Comparison of ENCODE assay signal across 28 cellular contexts in genomic region chr19:49968279-49968922, GRCh38. TPM values are rescaled to one million over a fixed set of nuclear protein-coding genes. Genes with fewer than 3 reads are reported as not detected.
DNase-seq lines count a peak whose midpoint lies in the region; ATAC-seq, FAIRE-seq and TF ChIP-seq lines count a peak whose summit lies in the region.
"Had no signal": no experiment of that assay in that cellular context is flagged by ENCODE, and none has a peak within 500 bp of the region (broad histone marks: within the 10 kb centered on the region; RNA-seq: fewer than 3 reads in every experiment).

No MANE protein-coding gene starts in this region.

- peaks cover 5% of the 10 kb centered on the region; the same call in 1 of the 2 replicates for H4K20me1 ChIP-seq in K562 (replicated peaks; ENCODE audit: control insufficient read depth, insufficient read depth, low read length)

- BruUV-seq in K562 (replicated peaks; lab: Mats Ljungman, UMichigan), result no TSS peak

- POLR2A ChIA-PET in K562 (lab: Yijun Ruan, JAX), result interaction anchor here (0.6 to 0.8 kb wide), 2 partner anchors 16 to 49 kb away, joined by 5 read pairs; no protein-coding TSS in a partner anchor
- POLR2A ChIA-PET in CD4-positive, alpha-beta T cell (lab: Charles Lee), result no interaction called here

- no peak overlapping the region for H3K27ac Mint-ChIP-seq in CD4-positive, alpha-beta T cell
- H3K27ac Mint-ChIP-seq: activated naive CD4-positive, alpha-beta T cell treated with anti-CD3 and anti-CD28 coated beads, Interleukin-2, amount 50 U/mL, for 24 hours had no signal

- 82 to 86% methylated on average over 5 of the region's 5 CpGs for WGBS in heart right ventricle, 2 donors
- 19% methylated on average over 5 of the region's 5 CpGs for WGBS in K562 (ENCODE audit: insufficient coverage, low coverage, missing lambda C conversion rate)

- H3K36me3 ChIP-seq in left ventricle myocardium inferior (no peaks in the 10 kb centered on the region), heart right ventricle (no peaks in the 10 kb centered on the region), K562 (ENCODE audit: control insufficient read depth, insufficient read depth, low read length) (no peaks in the 10 kb centered on the region), upper lobe of right lung (no peaks in the 10 kb centered on the region)
- H3K36me3 ChIP-seq: breast epithelium, prostate gland, thoracic aorta, vagina had no signal

- H3K27me3 Mint-ChIP-seq in CD4-positive, alpha-beta T cell, result peaks cover 12% of the 10 kb centered on the region

- H3K9me3 ChIP-seq in left ventricle myocardium inferior (replicated peaks), result no peaks in the 10 kb centered on the region
- H3K9me3 ChIP-seq in heart right ventricle, result no peaks in the 10 kb centered on the region
- H3K9me3 ChIP-seq in K562 (replicated peaks; ENCODE audit: control insufficient read depth, insufficient read depth, low read depth, low read length), result no peaks in the 10 kb centered on the region
- H3K9me3 ChIP-seq in upper lobe of right lung, result no peaks in the 10 kb centered on the region
- H3K9me3 ChIP-seq in CD4-positive, alpha-beta T cell (ENCODE audit: control insufficient read depth, low read length), result no peaks in the 10 kb centered on the region
- H3K9me3 ChIP-seq: breast epithelium, prostate gland, thoracic aorta, vagina had no signal

- no peaks in the 10 kb centered on the region for H3K79me2 ChIP-seq in K562 (ENCODE audit: control insufficient read depth, insufficient read depth, low read length)

- intact Hi-C loops in left ventricle myocardium inferior (cut with micrococcal nuclease) (no loop called here), heart right ventricle (cut with DNase I) (no loop called here), K562 (cut with micrococcal nuclease) (no loop called here), upper lobe of right lung (cut with DNase I) (no loop called here)
- intact Hi-C loops in CD4-positive, alpha-beta T cell (cut with DNase I, micrococcal nuclease), result no loop called here

- no peak overlapping the region for H3K9ac ChIP-seq in K562 (ENCODE audit: insufficient read depth in 1 of 2, low read depth in 2 of 2, low read length in 2 of 2)

- no peaks in the 10 kb centered on the region for H3K4me1 Mint-ChIP-seq in CD4-positive, alpha-beta T cell (ENCODE audit: low read depth)
- H3K4me1 Mint-ChIP-seq: activated naive CD4-positive, alpha-beta T cell treated with anti-CD3 and anti-CD28 coated beads, Interleukin-2, amount 50 U/mL, for 24 hours had no signal

- no peak for TF ChIP-seq RAD21 in K562 (CRISPR knock-in tag; conservative IDR thresholded peaks at IDR 0.05 in 1 of 2, IDR thresholded peaks at IDR 0.05 in 1 of 2)

- H3K27me3 ChIP-seq in left ventricle myocardium inferior (ENCODE audit: low read depth) (peaks cover 38% of the 10 kb centered on the region), heart right ventricle (peaks cover 0 to 16% (median 15%) of the 10 kb centered on the region in 7 donors), K562 (ENCODE audit: control insufficient read depth in 2 of 2, insufficient read depth in 2 of 2, low read length in 2 of 2) (peaks cover 6 to 15% of the 10 kb centered on the region in 2 experiments; a peak in 4 of 5 replicates), upper lobe of right lung (peaks cover 9% of the 10 kb centered on the region)
- H3K27me3 ChIP-seq in CD4-positive, alpha-beta T cell (ENCODE audit: control insufficient read depth, insufficient read depth, low read length), result peaks cover 7% of the 10 kb centered on the region
- H3K27me3 ChIP-seq: vagina had no signal

- DNase-seq in left ventricle myocardium inferior, result no peak
- DNase-seq in heart right ventricle, result no peak
- peak; percentile 82 for DNase-seq in NOMO-1 treated with DMSO at 0.1 percent for 48 hours (lab: John Stamatoyannopoulos, UW; ENCODE audit: unreplicated experiment)
- no peak for DNase-seq in K562 (ENCODE audit: extremely low read depth in 1 of 4, low spot score in 3 of 4)
- DNase-seq in upper lobe of right lung, result peak; percentile 75
- no peak for DNase-seq in DMS79 treated with DMSO at 0.1 percent for 48 hours (lab: John Stamatoyannopoulos, UW)
- no peak for DNase-seq in CD4-positive, alpha-beta T cell
- DNase-seq in GM13976 (ENCODE audit: low spot score), result no peak
- DNase-seq: activated CD4-positive, alpha-beta T cell treated with anti-CD3 and anti-CD28 coated beads, Interleukin-2, amount 50 U/mL, for 48 hours; effector CD4-positive, alpha-beta T cell; IMR-90; mesendoderm; NCI-H1417 treated with DMSO at 0.1 percent for 48 hours; NCI-H2107; NCI-H446; NCI-H774; PC-3; stimulated activated naive CD8-positive, alpha-beta T cell treated with anti-CD3 and anti-CD28 coated beads, Interleukin-15, Interleukin-2, amounts not matched to agents 100 U/mL and 50 U/mL, for 24 hours; T1000 had no signal

- no peak overlapping the region for H2AFZ ChIP-seq in K562 (ENCODE audit: low read depth, low read length)

- H3K27ac ChIP-seq in left ventricle myocardium inferior (replicated peaks), result peak overlapping the region; percentile 38
- peak overlapping the region in 1 of 10 donors; percentile 52 for H3K27ac ChIP-seq in heart right ventricle
- no peak overlapping the region for H3K27ac ChIP-seq in K562 (ENCODE audit: extremely low read depth, low read depth, low read length)
- H3K27ac ChIP-seq in upper lobe of right lung, result no peak overlapping the region
- H3K27ac ChIP-seq in CD4-positive, alpha-beta T cell (ENCODE audit: low read depth, low read length), result no peak overlapping the region
- H3K27ac ChIP-seq: breast epithelium, epithelial cell of prostate, prostate gland, thoracic aorta, vagina had no signal

- in situ Hi-C loops in K562 (cut with MboI), result no loop called here
- in situ Hi-C loops in GM13976 (cut with MboI; ENCODE audit: low sequenced_read_pairs, unreplicated experiment), result no loop called here

- H3K4me2 ChIP-seq in K562 (ENCODE audit: insufficient read depth, low read length), result no peak overlapping the region

- FAIRE-seq in K562 (lab: Jason Lieb, UNC), result no peak
- FAIRE-seq: H54 had no signal

- no peak for TF ChIP-seq CTCF in left ventricle myocardium inferior (IDR thresholded peaks at IDR 0.05; ENCODE audit: borderline replicate concordance)
- no peak for TF ChIP-seq CTCF in heart right ventricle (IDR thresholded peaks at IDR 0.05)
- no peak for TF ChIP-seq CTCF in K562 (IDR thresholded peaks at IDR 0.05 in 2 of 3, conservative IDR thresholded peaks at IDR 0.05 in 1 of 3; ENCODE audit: insufficient read depth in 2 of 3, low read depth in 1 of 3, low read length in 3 of 3)
- no peak for TF ChIP-seq CTCF in upper lobe of right lung (IDR thresholded peaks at IDR 0.05)
- TF ChIP-seq CTCF in CD4-positive, alpha-beta T cell (IDR thresholded peaks at IDR 0.05), result no peak
- no peak for TF ChIP-seq CTCF in GM13976 (IDR thresholded peaks at IDR 0.05; ENCODE audit: borderline replicate concordance, control extremely low read depth, extremely low read depth, insufficient read depth, missing control alignments)

- no peaks in the 10 kb centered on the region for H3K9me3 Mint-ChIP-seq in CD4-positive, alpha-beta T cell
- H3K9me3 Mint-ChIP-seq: activated naive CD4-positive, alpha-beta T cell treated with anti-CD3 and anti-CD28 coated beads, Interleukin-2, amount 50 U/mL, for 24 hours had no signal

- H3K4me3 Mint-ChIP-seq in CD4-positive, alpha-beta T cell, result no peak overlapping the region
- H3K4me3 Mint-ChIP-seq: activated naive CD4-positive, alpha-beta T cell treated with anti-CD3 and anti-CD28 coated beads, Interleukin-2, amount 50 U/mL, for 24 hours had no signal

- CTCF ChIA-PET in K562 (lab: Yijun Ruan, JAX; ENCODE audit: low intra/inter-chr PET ratio), result interaction anchor here (1.1 kb wide), 1 partner anchor 31 kb away, joined by 8 read pairs; no protein-coding TSS in a partner anchor
- CTCF ChIA-PET in CD4-positive, alpha-beta T cell (lab: Charles Lee), result no interaction called here

- no peak for TF ChIP-seq EP300 in K562 (IDR thresholded peaks at IDR 0.05; ENCODE audit: low read length)

- no peak for TF ChIP-seq POLR2A in K562 (conservative IDR thresholded peaks at IDR 0.05)

- H3K4me3 ChIP-seq in left ventricle myocardium inferior, result no peak overlapping the region
- no peak overlapping the region for H3K4me3 ChIP-seq in heart right ventricle
- no peak overlapping the region for H3K4me3 ChIP-seq in K562
- H3K4me3 ChIP-seq in upper lobe of right lung, result no peak overlapping the region
- H3K4me3 ChIP-seq: breast epithelium, prostate gland, thoracic aorta, vagina had no signal

- no peaks in the 10 kb centered on the region for H3K9me1 ChIP-seq in K562 (ENCODE audit: control insufficient read depth, insufficient read depth, low read length)

- peaks cover 9% of the 10 kb centered on the region for H3K4me1 ChIP-seq in left ventricle myocardium inferior
- peaks cover 0 to 32% (median 2%) of the 10 kb centered on the region in 9 donors for H3K4me1 ChIP-seq in heart right ventricle
- H3K4me1 ChIP-seq in K562 (replicated peaks in 1 of 2; ENCODE audit: control insufficient read depth in 2 of 2, insufficient read depth in 2 of 2, low read length in 2 of 2), result peaks cover 0 to 5% of the 10 kb centered on the region in 2 experiments; a peak in 2 of 5 replicates
- no peaks in the 10 kb centered on the region for H3K4me1 ChIP-seq in upper lobe of right lung
- H3K4me1 ChIP-seq: breast epithelium, prostate gland, vagina had no signal

- H3K36me3 Mint-ChIP-seq in CD4-positive, alpha-beta T cell (ENCODE audit: low read depth), result no peaks in the 10 kb centered on the region
- H3K36me3 Mint-ChIP-seq: activated naive CD4-positive, alpha-beta T cell treated with anti-CD3 and anti-CD28 coated beads, Interleukin-2, amount 50 U/mL, for 24 hours had no signal

- ATAC-seq in heart right ventricle (no peak), K562 (no peak), upper lobe of right lung (peak; percentile 42)
- ATAC-seq in CD4-positive, alpha-beta T cell (ENCODE audit: poor library complexity), result no peak
- ATAC-seq: PC-3 had no signal

RNA-seq across cellular contexts. Expression of gene SIGLEC11, which starts 7.4 kb away (rescaled TPM):
- total RNA-seq in left ventricle myocardium inferior, result 0.55 TPM
- 1 to 10 TPM in 1 of 10 donors, under 1 TPM in 8, not detected in 1; 0.11 to 1.1 (median 0.42) TPM for total RNA-seq in heart right ventricle
- 1 to 10 TPM in 1 of 2 donors, under 1 TPM in 1; 0.20 to 1.7 TPM for polyA plus RNA-seq in heart right ventricle
- not detected in 2 replicates for total RNA-seq in K562 (2011; cell fraction: chromatin; rRNA removed; ENCODE audit: low replicate concordance)
- not detected in 2 replicates for total RNA-seq in K562 (2011; cell fraction: nucleolus; rRNA removed)
- not detected in 2 replicates for total RNA-seq in K562 (2011; cell fraction: nucleoplasm; rRNA removed)
- not detected in 2 replicates for total RNA-seq in K562 (2014; rRNA removed)
- not detected in 2 replicates for total RNA-seq in K562 (2014; rRNA removed; fragmentation: Illumina TruSeq; extraction: Trizol)
- total RNA-seq in K562 (2015; rRNA removed; fragmentation: Illumina TruSeq; extraction: Trizol), result not detected in 2 replicates
- total RNA-seq in K562 (2021), result not detected in 2 replicates
- not detected in 2 replicates for polyA plus RNA-seq in K562 (2011; rRNA removed)
- polyA plus RNA-seq in K562 (2011; cell fraction: cytosol; rRNA removed), result not detected in 2 replicates
- 0.04 TPM in 1 of 2 replicates, not detected in the other for polyA plus RNA-seq in K562 (2011; cell fraction: nucleus; rRNA removed)
- not detected in 2 replicates for polyA plus RNA-seq in K562 (2012)
- not detected in 2 replicates for polyA plus RNA-seq in K562 (2014; fragmentation: Illumina TruSeq; extraction: Trizol)
- not detected for polyA plus RNA-seq in K562 (2014; fragmentation: Nextera tagmentation; extraction: Ambion mirVana)
- not detected in 2 replicates for polyA plus RNA-seq in K562 (2014; rRNA removed)
- not detected in 2 replicates for polyA minus RNA-seq in K562 (2011; rRNA and poly(A)+ RNA removed)
- not detected in 2 replicates for polyA minus RNA-seq in K562 (2011; cell fraction: cytosol; rRNA and poly(A)+ RNA removed)
- not detected in 2 replicates for polyA minus RNA-seq in K562 (2011; cell fraction: nucleus; rRNA and poly(A)+ RNA removed)
- total RNA-seq in upper lobe of right lung, result 2.5 TPM
- total RNA-seq in CD4-positive, alpha-beta T cell, result under 1 TPM in 1 of 2 experiments, not detected in 1; 0.08 TPM
- total RNA-seq: A172, IMR-90, M059J, PC-3 had no signal
- polyA plus RNA-seq: IMR-90 had no signal

RNA-seq across cellular contexts. Expression of gene NUP62, which starts 39.1 kb away (rescaled TPM):
- total RNA-seq in left ventricle myocardium inferior (28.4 TPM), heart right ventricle (10 to 100 TPM; 23.1 to 48.1 (median 32.7) TPM), K562 (2014; rRNA removed) (78.5 and 101 TPM in 2 replicates), K562 (2014; rRNA removed; fragmentation: Illumina TruSeq; extraction: Trizol) (49.1 and 51.3 TPM in 2 replicates), K562 (2015; rRNA removed; fragmentation: Illumina TruSeq; extraction: Trizol) (68.0 and 70.2 TPM in 2 replicates), K562 (2021) (109 and 118 TPM in 2 replicates), upper lobe of right lung (39.3 TPM)
- polyA plus RNA-seq in heart right ventricle (10 to 100 TPM; 13.2 to 19.7 TPM), K562 (2011; rRNA removed) (20.8 and 27.4 TPM in 2 replicates), K562 (2014; fragmentation: Illumina TruSeq; extraction: Trizol) (89.2 and 102 TPM in 2 replicates), K562 (2014; fragmentation: Nextera tagmentation; extraction: Ambion mirVana) (10 to 100 TPM; 16.9 to 20.7 TPM), K562 (2014; rRNA removed) (66.0 and 71.8 TPM in 2 replicates)
- total RNA-seq in K562 (2011; cell fraction: chromatin; rRNA removed; ENCODE audit: low replicate concordance), result 61.1 and 124 TPM in 2 replicates
- total RNA-seq in K562 (2011; cell fraction: nucleolus; rRNA removed), result 57.5 and 59.2 TPM in 2 replicates
- 77.8 and 90.7 TPM in 2 replicates for total RNA-seq in K562 (2011; cell fraction: nucleoplasm; rRNA removed)
- 24.2 and 45.3 TPM in 2 replicates for polyA plus RNA-seq in K562 (2011; cell fraction: cytosol; rRNA removed)
- polyA plus RNA-seq in K562 (2011; cell fraction: nucleus; rRNA removed), result 21.8 and 35.3 TPM in 2 replicates
- 51.8 and 87.1 TPM in 2 replicates for polyA plus RNA-seq in K562 (2012)
- polyA minus RNA-seq in K562 (2011; rRNA and poly(A)+ RNA removed), result 14.2 and 15.0 TPM in 2 replicates
- 25.2 and 30.2 TPM in 2 replicates for polyA minus RNA-seq in K562 (2011; cell fraction: cytosol; rRNA and poly(A)+ RNA removed)
- 12.9 and 13.6 TPM in 2 replicates for polyA minus RNA-seq in K562 (2011; cell fraction: nucleus; rRNA and poly(A)+ RNA removed)
- 10 to 100 TPM; 19.2 to 21.7 TPM for total RNA-seq in CD4-positive, alpha-beta T cell

RNA-seq across cellular contexts. Expression of gene ATF5, which starts 39.4 kb away (rescaled TPM):
- total RNA-seq in left ventricle myocardium inferior (8.6 TPM), heart right ventricle (10 to 100 TPM in 3 of 10 donors, 1 to 10 TPM in 7; 6.4 to 33.8 (median 9.7) TPM), K562 (2014; rRNA removed) (20.5 and 21.7 TPM in 2 replicates), K562 (2014; rRNA removed; fragmentation: Illumina TruSeq; extraction: Trizol) (10.8 and 11.1 TPM in 2 replicates), K562 (2015; rRNA removed; fragmentation: Illumina TruSeq; extraction: Trizol) (11.1 and 13.0 TPM in 2 replicates), K562 (2021) (52.4 and 57.6 TPM in 2 replicates), upper lobe of right lung (14.1 TPM)
- polyA plus RNA-seq in heart right ventricle (10 to 100 TPM; 14.1 to 22.0 TPM), K562 (2011; rRNA removed) (3.0 and 5.9 TPM in 2 replicates), K562 (2014; fragmentation: Illumina TruSeq; extraction: Trizol) (30.7 and 53.3 TPM in 2 replicates), K562 (2014; fragmentation: Nextera tagmentation; extraction: Ambion mirVana) (1 to 10 TPM; 3.8 to 5.2 TPM), K562 (2014; rRNA removed) (39.6 and 42.8 TPM in 2 replicates)
- 9.2 and 9.5 TPM in 2 replicates for total RNA-seq in K562 (2011; cell fraction: chromatin; rRNA removed; ENCODE audit: low replicate concordance)
- total RNA-seq in K562 (2011; cell fraction: nucleolus; rRNA removed), result 5.7 and 9.2 TPM in 2 replicates
- total RNA-seq in K562 (2011; cell fraction: nucleoplasm; rRNA removed), result 10.9 and 12.4 TPM in 2 replicates
- polyA plus RNA-seq in K562 (2011; cell fraction: cytosol; rRNA removed), result 4.5 and 8.9 TPM in 2 replicates
- 6.4 and 6.8 TPM in 2 replicates for polyA plus RNA-seq in K562 (2011; cell fraction: nucleus; rRNA removed)
- polyA plus RNA-seq in K562 (2012), result 38.4 and 739 TPM in 2 replicates
- polyA minus RNA-seq in K562 (2011; rRNA and poly(A)+ RNA removed), result 0.74 and 1.9 TPM in 2 replicates
- polyA minus RNA-seq in K562 (2011; cell fraction: cytosol; rRNA and poly(A)+ RNA removed), result 2.4 and 4.5 TPM in 2 replicates
- polyA minus RNA-seq in K562 (2011; cell fraction: nucleus; rRNA and poly(A)+ RNA removed), result 0.54 and 0.89 TPM in 2 replicates
- total RNA-seq in CD4-positive, alpha-beta T cell, result 10 to 100 TPM; 16.3 to 19.1 TPM

RNA-seq across cellular contexts. Expression of gene VRK3, which starts 56.8 kb away (rescaled TPM):
- total RNA-seq in left ventricle myocardium inferior (22.6 TPM), heart right ventricle (10 to 100 TPM; 15.1 to 34.9 (median 24.8) TPM), K562 (2014; rRNA removed) (32.7 and 34.8 TPM in 2 replicates), K562 (2014; rRNA removed; fragmentation: Illumina TruSeq; extraction: Trizol) (43.3 and 49.8 TPM in 2 replicates), K562 (2015; rRNA removed; fragmentation: Illumina TruSeq; extraction: Trizol) (42.9 TPM in 2 replicates), K562 (2021) (49.7 and 54.4 TPM in 2 replicates), upper lobe of right lung (39.5 TPM)
- polyA plus RNA-seq in heart right ventricle (10 to 100 TPM; 16.3 to 23.0 TPM), K562 (2011; rRNA removed) (42.8 and 45.3 TPM in 2 replicates), K562 (2014; fragmentation: Illumina TruSeq; extraction: Trizol) (79.4 and 94.3 TPM in 2 replicates), K562 (2014; fragmentation: Nextera tagmentation; extraction: Ambion mirVana) (10 to 100 TPM; 33.3 to 55.9 TPM), K562 (2014; rRNA removed) (25.6 and 35.9 TPM in 2 replicates)
- 91.2 and 165 TPM in 2 replicates for total RNA-seq in K562 (2011; cell fraction: chromatin; rRNA removed; ENCODE audit: low replicate concordance)
- 66.3 and 85.0 TPM in 2 replicates for total RNA-seq in K562 (2011; cell fraction: nucleolus; rRNA removed)
- 86.5 and 113 TPM in 2 replicates for total RNA-seq in K562 (2011; cell fraction: nucleoplasm; rRNA removed)
- polyA plus RNA-seq in K562 (2011; cell fraction: cytosol; rRNA removed), result 34.7 and 47.2 TPM in 2 replicates
- polyA plus RNA-seq in K562 (2011; cell fraction: nucleus; rRNA removed), result 43.9 and 50.7 TPM in 2 replicates
- polyA plus RNA-seq in K562 (2012), result 57.4 and 62.2 TPM in 2 replicates
- 23.6 and 24.3 TPM in 2 replicates for polyA minus RNA-seq in K562 (2011; rRNA and poly(A)+ RNA removed)
- 15.4 and 22.8 TPM in 2 replicates for polyA minus RNA-seq in K562 (2011; cell fraction: cytosol; rRNA and poly(A)+ RNA removed)
- 21.0 and 35.8 TPM in 2 replicates for polyA minus RNA-seq in K562 (2011; cell fraction: nucleus; rRNA and poly(A)+ RNA removed)
- 10 to 100 TPM; 65.1 to 65.4 TPM for total RNA-seq in CD4-positive, alpha-beta T cell

RNA-seq across cellular contexts. Expression of gene ZNF473, which starts 57.4 kb away (rescaled TPM):
- 2.4 TPM for total RNA-seq in left ventricle myocardium inferior
- total RNA-seq in heart right ventricle, result 1 to 10 TPM; 1.8 to 4.2 (median 3.3) TPM
- polyA plus RNA-seq in heart right ventricle, result 1 to 10 TPM; 1.5 to 1.8 TPM
- 62.3 and 79.4 TPM in 2 replicates for total RNA-seq in K562 (2011; cell fraction: chromatin; rRNA removed; ENCODE audit: low replicate concordance)
- 43.7 and 50.0 TPM in 2 replicates for total RNA-seq in K562 (2011; cell fraction: nucleolus; rRNA removed)
- total RNA-seq in K562 (2011; cell fraction: nucleoplasm; rRNA removed), result 58.1 and 66.7 TPM in 2 replicates
- 24.0 and 27.6 TPM in 2 replicates for total RNA-seq in K562 (2014; rRNA removed)
- 31.0 and 31.6 TPM in 2 replicates for total RNA-seq in K562 (2014; rRNA removed; fragmentation: Illumina TruSeq; extraction: Trizol)
- 30.8 and 32.0 TPM in 2 replicates for total RNA-seq in K562 (2015; rRNA removed; fragmentation: Illumina TruSeq; extraction: Trizol)
- total RNA-seq in K562 (2021), result 28.5 and 33.9 TPM in 2 replicates
- polyA plus RNA-seq in K562 (2011; rRNA removed), result 20.8 and 27.9 TPM in 2 replicates
- polyA plus RNA-seq in K562 (2011; cell fraction: cytosol; rRNA removed), result 13.4 TPM in 2 replicates
- 34.3 and 42.1 TPM in 2 replicates for polyA plus RNA-seq in K562 (2011; cell fraction: nucleus; rRNA removed)
- polyA plus RNA-seq in K562 (2012), result 15.3 and 16.4 TPM in 2 replicates
- polyA plus RNA-seq in K562 (2014; fragmentation: Illumina TruSeq; extraction: Trizol), result 26.1 and 30.0 TPM in 2 replicates
- 10 to 100 TPM in 1 of 2 experiments, 1 to 10 TPM in 1; 8.2 to 34.0 TPM for polyA plus RNA-seq in K562 (2014; fragmentation: Nextera tagmentation; extraction: Ambion mirVana)
- polyA plus RNA-seq in K562 (2014; rRNA removed), result 19.2 and 19.7 TPM in 2 replicates
- 39.3 and 45.2 TPM in 2 replicates for polyA minus RNA-seq in K562 (2011; rRNA and poly(A)+ RNA removed)
- 11.9 and 21.9 TPM in 2 replicates for polyA minus RNA-seq in K562 (2011; cell fraction: cytosol; rRNA and poly(A)+ RNA removed)
- 21.1 and 29.0 TPM in 2 replicates for polyA minus RNA-seq in K562 (2011; cell fraction: nucleus; rRNA and poly(A)+ RNA removed)
- total RNA-seq in upper lobe of right lung, result 8.4 TPM
- total RNA-seq in CD4-positive, alpha-beta T cell, result 1 to 10 TPM; 2.6 to 2.8 TPM

Comparison
In these comparisons a context has a peak if more than half of its experiments do, and no peak if none do; other contexts are left out.
1. DNase-seq: peak in NOMO-1 treated with DMSO at 0.1 percent for 48 hours (single experiment) and upper lobe of right lung (single experiment); none in left ventricle myocardium inferior (single experiment), heart right ventricle (0 of 2), K562 (0 of 4), DMS79 treated with DMSO at 0.1 percent for 48 hours (single experiment), CD4-positive, alpha-beta T cell (0 of 10) and GM13976 (single experiment).